In genomic region chr10:14528450-14528849, GRCh38 we compare ENCODE assay signal across 20 cellular contexts.
A peak's percentile ranks its signal among the peaks of the same experiment; 100 is the strongest.
DNase-seq lines count a peak whose midpoint lies in the region; ATAC-seq lines count a peak whose summit lies in the region.
"Had no signal": no experiment of that assay in that cellular context is flagged by ENCODE, and none has a peak within 500 bp of the region (broad histone marks: within the 10 kb centered on the region; RNA-seq: fewer than 3 reads in every experiment).

No MANE protein-coding gene starts in this region.

- H3K27me3 Mint-ChIP-seq in activated CD4-positive, alpha-beta T cell treated with anti-CD3 and anti-CD28 coated beads, Interleukin-2, amount 10 ng/mL, durations not matched to agents 24 days and 14 days = no peaks in the 10 kb centered on the region
- H3K27me3 Mint-ChIP-seq in IgD-negative memory B cell = no peaks in the 10 kb centered on the region
- H3K27me3 Mint-ChIP-seq in activated T-helper 2 cell treated with anti-CD3 and anti-CD28 coated beads, Interferon-gamma antibody, Interleukin-2, Interleukin-4, amounts not matched to agents 10 μg/mL and 5 μg/mL and 100 μg/mL, durations not matched to agents 14 hours and 24 hours and 36 hours (ENCODE audit: low read depth) = no peaks in the 10 kb centered on the region
- no peaks in the 10 kb centered on the region for H3K27me3 Mint-ChIP-seq in naive thymus-derived CD8-positive, alpha-beta T cell

- peaks cover 75% of the 10 kb centered on the region for H3K4me1 Mint-ChIP-seq in activated CD4-positive, alpha-beta T cell treated with anti-CD3 and anti-CD28 coated beads, Interleukin-2, amount 10 ng/mL, durations not matched to agents 24 days and 14 days
- H3K4me1 Mint-ChIP-seq in IgD-negative memory B cell = peaks cover 18 to 22% (median 20%) of the 10 kb centered on the region in 3 donors
- peaks cover 68% of the 10 kb centered on the region for H3K4me1 Mint-ChIP-seq in activated T-helper 2 cell treated with anti-CD3 and anti-CD28 coated beads, Interferon-gamma antibody, Interleukin-2, Interleukin-4, amounts not matched to agents 10 μg/mL and 5 μg/mL and 100 μg/mL, durations not matched to agents 14 hours and 24 hours and 36 hours (ENCODE audit: low read depth)
- peaks cover 44 to 90% (median 84%) of the 10 kb centered on the region in 4 donors for H3K4me1 Mint-ChIP-seq in naive thymus-derived CD8-positive, alpha-beta T cell

- H3K36me3 Mint-ChIP-seq in activated CD4-positive, alpha-beta T cell treated with anti-CD3 and anti-CD28 coated beads, Interleukin-2, amount 10 ng/mL, durations not matched to agents 24 days and 14 days (ENCODE audit: low read depth) = peaks cover 72% of the 10 kb centered on the region
- H3K36me3 Mint-ChIP-seq in IgD-negative memory B cell = peaks cover 5% of the 10 kb centered on the region
- peaks cover 82% of the 10 kb centered on the region for H3K36me3 Mint-ChIP-seq in activated T-helper 2 cell treated with anti-CD3 and anti-CD28 coated beads, Interferon-gamma antibody, Interleukin-2, Interleukin-4, amounts not matched to agents 10 μg/mL and 5 μg/mL and 100 μg/mL, durations not matched to agents 14 hours and 24 hours and 36 hours (ENCODE audit: low read depth)
- peaks cover 10 to 94% (median 32%) of the 10 kb centered on the region in 3 donors for H3K36me3 Mint-ChIP-seq in naive thymus-derived CD8-positive, alpha-beta T cell

- intact Hi-C loops in activated CD4-positive, alpha-beta T cell treated with anti-CD3 and anti-CD28 coated beads, Interleukin-2, amount 10 ng/mL, durations not matched to agents 24 days and 14 days (cut with micrococcal nuclease) = loop anchor here (1.0 to 5.0 kb wide), 2 partner anchors 34 to 138 kb away; no protein-coding TSS in a partner anchor
- intact Hi-C loops in activated T-helper 2 cell treated with anti-CD3 and anti-CD28 coated beads, Interferon-gamma antibody, Interleukin-2, Interleukin-4, amounts not matched to agents 10 μg/mL and 5 μg/mL and 100 μg/mL, durations not matched to agents 14 hours and 24 hours and 36 hours (cut with micrococcal nuclease) = no loop called here

- H3K4me3 Mint-ChIP-seq in activated CD4-positive, alpha-beta T cell treated with anti-CD3 and anti-CD28 coated beads, Interleukin-2, amount 10 ng/mL, durations not matched to agents 24 days and 14 days = peak overlapping the region; percentile 69
- H3K4me3 Mint-ChIP-seq in IgD-negative memory B cell = no peak overlapping the region
- H3K4me3 Mint-ChIP-seq in activated T-helper 2 cell treated with anti-CD3 and anti-CD28 coated beads, Interferon-gamma antibody, Interleukin-2, Interleukin-4, amounts not matched to agents 10 μg/mL and 5 μg/mL and 100 μg/mL, durations not matched to agents 14 hours and 24 hours and 36 hours (ENCODE audit: low read depth) = peak overlapping the region; percentile 45
- peak overlapping the region in 9 of 10 donors; percentile 28 to 77 (median 71) for H3K4me3 Mint-ChIP-seq in naive thymus-derived CD8-positive, alpha-beta T cell

- DNase-seq in activated CD4-positive, alpha-beta T cell treated with anti-CD3 and anti-CD28 coated beads, Interleukin-2, amount 10 ng/mL, durations not matched to agents 24 days and 14 days = peak; percentile 79
- DNase-seq in activated CD4-positive, alpha-beta T cell treated with anti-CD3 and anti-CD28 coated beads, Interleukin-2, amount 50 U/mL, for 1 hour = no peak
- no peak for DNase-seq in activated T-helper 2 cell treated with anti-CD3 and anti-CD28 coated beads, Interferon-gamma antibody, Interleukin-2, Interleukin-4, amounts not matched to agents 10 μg/mL and 5 μg/mL and 100 μg/mL, durations not matched to agents 14 hours and 24 hours and 36 hours (ENCODE audit: low spot score)
- DNase-seq in naive thymus-derived CD8-positive, alpha-beta T cell = peak in 4 of 10 donors; percentile 30 to 68 (median 48)
- DNase-seq in HK-2 (ENCODE audit: unreplicated experiment) (no peak), islet precursor cell (no peak)
- DNase-seq: gastrocnemius medialis; GDM1; HCEC 1CT; left cardiac atrium; mesendoderm; NCI-H1436 treated with DMSO at 0.1 percent for 48 hours; NCI-H774; OCI-M1; SHP77 treated with DMSO at 0.1 percent for 48 hours; small intestine; stimulated activated CD4-positive, alpha-beta T cell treated with anti-CD3 and anti-CD28 coated beads, Interleukin-4, amount 100 ng/mL, for 24 hours had no signal

- H3K9me3 Mint-ChIP-seq in activated CD4-positive, alpha-beta T cell treated with anti-CD3 and anti-CD28 coated beads, Interleukin-2, amount 10 ng/mL, durations not matched to agents 24 days and 14 days = no peaks in the 10 kb centered on the region
- H3K9me3 Mint-ChIP-seq in IgD-negative memory B cell = no peaks in the 10 kb centered on the region
- no peaks in the 10 kb centered on the region for H3K9me3 Mint-ChIP-seq in activated T-helper 2 cell treated with anti-CD3 and anti-CD28 coated beads, Interferon-gamma antibody, Interleukin-2, Interleukin-4, amounts not matched to agents 10 μg/mL and 5 μg/mL and 100 μg/mL, durations not matched to agents 14 hours and 24 hours and 36 hours
- H3K9me3 Mint-ChIP-seq in naive thymus-derived CD8-positive, alpha-beta T cell = no peaks in the 10 kb centered on the region

- peak overlapping the region; percentile 70 for H3K27ac Mint-ChIP-seq in activated CD4-positive, alpha-beta T cell treated with anti-CD3 and anti-CD28 coated beads, Interleukin-2, amount 10 ng/mL, durations not matched to agents 24 days and 14 days
- H3K27ac Mint-ChIP-seq in IgD-negative memory B cell = peak overlapping the region in 2 of 3 donors; percentile 20 to 28
- peak overlapping the region; percentile 73 for H3K27ac Mint-ChIP-seq in activated T-helper 2 cell treated with anti-CD3 and anti-CD28 coated beads, Interferon-gamma antibody, Interleukin-2, Interleukin-4, amounts not matched to agents 10 μg/mL and 5 μg/mL and 100 μg/mL, durations not matched to agents 14 hours and 24 hours and 36 hours
- H3K27ac Mint-ChIP-seq in naive thymus-derived CD8-positive, alpha-beta T cell = peak overlapping the region; percentile 10 to 82 (median 61)

- peak; percentile 85 to 98 for ATAC-seq in naive thymus-derived CD8-positive, alpha-beta T cell
- ATAC-seq in HG03439 (IDR thresholded peaks at IDR 0.05; ENCODE audit: unreplicated experiment) = no peak
- ATAC-seq: esophagus mucosa, gastrocnemius medialis, left cardiac atrium had no signal

- POLR2A ChIA-PET in naive thymus-derived CD8-positive, alpha-beta T cell (lab: Charles Lee) = interaction anchor here (0.6 kb wide), 1 partner anchor 41 kb away, joined by 3 read pairs; no protein-coding TSS in a partner anchor

Comparison
In these comparisons a context has a peak if more than half of its experiments do, and no peak if none do; other contexts are left out.
1. H3K4me3 Mint-ChIP-seq: peak in activated CD4-positive, alpha-beta T cell treated with anti-CD3 and anti-CD28 coated beads, Interleukin-2, amount 10 ng/mL, durations not matched to agents 24 days and 14 days (single experiment), activated T-helper 2 cell treated with anti-CD3 and anti-CD28 coated beads, Interferon-gamma antibody, Interleukin-2, Interleukin-4, amounts not matched to agents 10 μg/mL and 5 μg/mL and 100 μg/mL, durations not matched to agents 14 hours and 24 hours and 36 hours (single experiment) and naive thymus-derived CD8-positive, alpha-beta T cell (9 of 10); none in IgD-negative memory B cell (0 of 4).
2. Peak in every context shown above with its lines, with median percentiles within 50 percentile points of each other: H3K27ac Mint-ChIP-seq.